Comparison of ENCODE assay signal across 1 cellular context in the genomic region with DNA sequence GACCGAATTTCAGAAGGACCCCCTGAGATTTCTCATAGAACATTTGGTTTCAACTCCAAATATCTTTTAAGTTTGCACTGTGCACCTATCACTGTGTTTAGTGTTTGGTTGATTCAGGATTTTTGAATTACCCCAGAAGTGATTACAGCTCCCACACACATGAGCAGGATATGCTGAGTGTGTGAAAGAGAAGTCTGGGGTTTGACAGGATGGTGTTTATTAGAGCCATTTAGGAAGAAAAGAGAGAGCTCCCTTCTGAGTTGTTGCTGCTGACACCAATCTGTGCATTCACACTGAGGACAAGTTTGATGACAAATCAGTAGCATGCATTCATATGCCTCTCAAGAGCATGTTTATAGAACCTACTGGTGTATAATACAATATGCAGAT.
TF ChIP-seq lines count a peak whose summit lies in the region.

No MANE protein-coding gene starts in this region.

TF ChIP-seq in HEK293, 187 proteins besides CTCF, POLR2A, EP300 and RAD21 (continued from another document):
- peak; percentile 0; the same call in 1 of the 2 replicates for TF ChIP-seq ZNF335 (tag by site-specific recombination; conservative IDR thresholded peaks at IDR 0.05)
- TF ChIP-seq ZBTB21 (tag by site-specific recombination; IDR thresholded peaks at IDR 0.05) = no peak
- TF ChIP-seq, protein P1, sequence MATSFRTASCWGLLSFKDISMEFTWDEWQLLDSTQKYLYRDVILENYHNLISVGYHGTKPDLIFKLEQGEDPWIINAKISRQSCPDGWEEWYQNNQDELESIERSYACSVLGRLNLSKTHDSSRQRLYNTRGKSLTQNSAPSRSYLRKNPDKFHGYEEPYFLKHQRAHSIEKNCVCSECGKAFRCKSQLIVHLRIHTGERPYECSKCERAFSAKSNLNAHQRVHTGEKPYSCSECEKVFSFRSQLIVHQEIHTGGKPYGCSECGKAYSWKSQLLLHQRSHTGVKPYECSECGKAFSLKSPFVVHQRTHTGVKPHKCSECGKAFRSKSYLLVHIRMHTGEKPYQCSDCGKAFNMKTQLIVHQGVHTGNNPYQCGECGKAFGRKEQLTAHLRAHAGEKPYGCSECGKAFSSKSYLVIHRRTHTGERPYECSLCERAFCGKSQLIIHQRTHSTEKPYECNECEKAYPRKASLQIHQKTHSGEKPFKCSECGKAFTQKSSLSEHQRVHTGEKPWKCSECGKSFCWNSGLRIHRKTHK (tag by site-specific recombination; IDR thresholded peaks at IDR 0.05) = no peak
